ENCODE assay signal across 4 cellular contexts in the genomic region with DNA sequence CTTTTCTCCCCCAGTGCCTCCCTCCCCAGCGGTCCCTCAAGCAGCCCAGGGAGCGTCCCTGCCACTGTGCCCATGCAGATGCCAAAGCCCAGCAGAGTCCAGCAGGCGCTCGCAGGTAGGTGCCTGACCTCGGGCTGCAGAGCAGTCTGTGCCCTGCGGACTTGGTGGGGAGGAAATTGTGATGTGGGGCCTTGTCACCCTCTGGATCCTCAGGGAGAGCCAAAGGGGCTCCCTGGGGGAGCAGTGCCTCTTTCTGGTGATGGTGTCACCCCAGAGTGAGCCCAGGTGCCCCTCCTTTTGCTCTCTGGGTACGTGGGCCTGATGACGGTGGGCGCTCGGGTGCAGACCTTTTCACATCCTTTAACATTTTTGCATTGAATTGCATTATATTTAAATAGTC. TPM values are rescaled to one million over a fixed set of nuclear protein-coding genes. Genes with fewer than 3 reads are reported as not detected.
"Had no signal": no experiment of that assay in that cellular context is flagged by ENCODE, and none has a peak within 500 bp of the region (broad histone marks: within the 10 kb centered on the region; RNA-seq: fewer than 3 reads in every experiment).

No MANE protein-coding gene starts in this region.

RNA-seq across cellular contexts. Expression of gene UPK3B, which starts 18.2 kb away (rescaled TPM):
- polyA plus RNA-seq: SK-N-SH had no signal

RNA-seq across cellular contexts. Expression of gene SPDYE16, which starts 51.0 kb away (rescaled TPM):
- total RNA-seq: PC-3, Right ventricle myocardium superior, SJSA1 had no signal
